ENCODE assay signal across 1 cellular context in the genomic region with DNA sequence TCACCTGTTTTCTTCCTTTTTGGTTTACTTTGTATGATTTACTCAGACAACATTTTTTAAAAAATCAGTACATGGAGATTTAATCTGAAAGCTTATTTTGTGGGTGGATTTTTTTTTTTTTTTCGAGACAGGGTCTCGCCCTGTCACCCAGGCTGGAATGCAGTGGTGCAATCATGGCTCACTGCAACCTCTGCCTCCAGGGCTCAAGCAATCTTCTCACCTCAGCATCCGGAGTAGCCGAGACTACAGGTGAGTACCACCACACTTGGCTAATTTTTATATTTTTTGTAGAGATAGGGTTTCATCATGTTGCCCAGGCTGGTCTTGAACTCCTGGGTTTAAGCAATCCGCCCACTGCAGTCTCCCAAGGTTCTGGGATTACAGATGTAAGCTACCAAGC.
TF ChIP-seq lines count a peak whose summit lies in the region.

No MANE protein-coding gene starts in this region.

TF ChIP-seq in IMR-90, 13 proteins besides CTCF, POLR2A, EP300 and RAD21 (continued from another document):
- TF ChIP-seq, protein P1, sequence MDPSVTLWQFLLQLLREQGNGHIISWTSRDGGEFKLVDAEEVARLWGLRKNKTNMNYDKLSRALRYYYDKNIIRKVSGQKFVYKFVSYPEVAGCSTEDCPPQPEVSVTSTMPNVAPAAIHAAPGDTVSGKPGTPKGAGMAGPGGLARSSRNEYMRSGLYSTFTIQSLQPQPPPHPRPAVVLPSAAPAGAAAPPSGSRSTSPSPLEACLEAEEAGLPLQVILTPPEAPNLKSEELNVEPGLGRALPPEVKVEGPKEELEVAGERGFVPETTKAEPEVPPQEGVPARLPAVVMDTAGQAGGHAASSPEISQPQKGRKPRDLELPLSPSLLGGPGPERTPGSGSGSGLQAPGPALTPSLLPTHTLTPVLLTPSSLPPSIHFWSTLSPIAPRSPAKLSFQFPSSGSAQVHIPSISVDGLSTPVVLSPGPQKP (IDR thresholded peaks at IDR 0.05; ENCODE audit: borderline replicate concordance, low read depth, low read length), result no peak
- no peak for TF ChIP-seq RCOR1 (IDR thresholded peaks at IDR 0.05; ENCODE audit: insufficient replicate concordance, low read length)
